ENCODE assay signal across 8 cellular contexts in genomic region chr19:55117636-55118391, GRCh38. TPM values are rescaled to one million over a fixed set of nuclear protein-coding genes. Genes with fewer than 3 reads are reported as not detected.
DNase-seq lines count a peak whose midpoint lies in the region; ATAC-seq, FAIRE-seq and TF ChIP-seq lines count a peak whose summit lies in the region.

TSS of gene PPP1R12C (minus strand) at chr19:55117637. CDS start at chr19:55117543, 94 bp downstream.

- no peak for TF ChIP-seq EP300 in esophagus muscularis mucosa (IDR thresholded peaks at IDR 0.05)

- WGBS in esophagus muscularis mucosa: under 1% methylated on average over 33 of the region's 46 CpGs

- H3K4me1 Mint-ChIP-seq in activated T-cell treated with anti-CD3 and anti-CD28 coated beads, Interleukin-2, amount 50 U/mL, for 72 hours (ENCODE audit: low read depth): peaks cover 55% of the 10 kb centered on the region

- intact Hi-C loops in esophagus muscularis mucosa (cut with DNase I): loop anchor here (10.0 kb wide), 1 partner anchor 537 kb away; the partner anchor contains the start of gene U2AF2

- peak within 1 kb of the TSS; percentile 97 to 100 for H3K4me3 Mint-ChIP-seq in activated T-cell treated with anti-CD3 and anti-CD28 coated beads, Interleukin-2, amount 50 U/mL, for 72 hours

- H3K27ac ChIP-seq in KOPT-K1 (ENCODE audit: low read depth, low read length, poor library complexity, severe bottlenecking) (peak within 1 kb of the TSS; percentile 75), esophagus muscularis mucosa (replicated peaks in 1 of 4) (peak within 1 kb of the TSS; percentile 96 to 99 (median 97)), muscle layer of duodenum (ENCODE audit: low read length) (peak within 1 kb of the TSS; percentile 90)

- peak in 1 of 3 experiments; percentile 41 for TF ChIP-seq CTCF in esophagus muscularis mucosa (IDR thresholded peaks at IDR 0.05)

- H3K27me3 ChIP-seq in esophagus muscularis mucosa (no peaks in the 10 kb centered on the region), muscle layer of duodenum (ENCODE audit: low read depth, low read length) (no peaks in the 10 kb centered on the region)

- TF ChIP-seq POLR2A in esophagus muscularis mucosa (IDR thresholded peaks at IDR 0.05; ENCODE audit: low read depth): no peak

- H3K36me3 ChIP-seq in KOPT-K1 (ENCODE audit: insufficient read depth, low read length) (peaks cover 5% of the 10 kb centered on the region; the same call in 1 of the 2 replicates), esophagus muscularis mucosa (peaks cover 0 to under 1% (median 0%) of the 10 kb centered on the region in 4 donors), muscle layer of duodenum (ENCODE audit: control insufficient read depth in 1 of 2, insufficient read depth in 2 of 2, low read length in 2 of 2) (no peaks in the 10 kb centered on the region)

- H3K27ac Mint-ChIP-seq in activated T-cell treated with anti-CD3 and anti-CD28 coated beads, Interleukin-2, amount 50 U/mL, for 72 hours: peak within 1 kb of the TSS; percentile 97

- peak; percentile 86 for ATAC-seq in GM21786 (IDR thresholded peaks at IDR 0.05; ENCODE audit: unreplicated experiment)
- peak; percentile 94 to 96 for ATAC-seq in activated T-cell treated with anti-CD3 and anti-CD28 coated beads, Interleukin-2, amount 50 U/mL, for 72 hours (replicated peaks in 1 of 2)

- H3K4me3 ChIP-seq in esophagus muscularis mucosa (peak within 1 kb of the TSS; percentile 90 to 98 (median 90)), muscle layer of duodenum (ENCODE audit: low read depth in 1 of 2, low read length in 2 of 2) (peak within 1 kb of the TSS; percentile 92 to 97)

- H3K4me1 ChIP-seq in esophagus muscularis mucosa (peaks cover 42 to 51% (median 48%) of the 10 kb centered on the region in 4 donors), muscle layer of duodenum (ENCODE audit: control insufficient read depth in 1 of 2, insufficient read depth in 2 of 2, low read length in 2 of 2) (peaks cover 15 to 46% of the 10 kb centered on the region in 2 donors)

- peak; percentile 55 for FAIRE-seq in RCC 7860 (lab: Jason Lieb, UNC)

- H3K27me3 Mint-ChIP-seq in activated T-cell treated with anti-CD3 and anti-CD28 coated beads, Interleukin-2, amount 50 U/mL, for 72 hours (ENCODE audit: low read depth): peaks cover 4% of the 10 kb centered on the region

- H3K36me3 Mint-ChIP-seq in activated T-cell treated with anti-CD3 and anti-CD28 coated beads, Interleukin-2, amount 50 U/mL, for 72 hours (ENCODE audit: insufficient read depth in 2 of 2): peaks cover 9 to 10% of the 10 kb centered on the region in 2 donors

- no peaks in the 10 kb centered on the region for H3K9me3 Mint-ChIP-seq in activated T-cell treated with anti-CD3 and anti-CD28 coated beads, Interleukin-2, amount 50 U/mL, for 72 hours

- H3K9me3 ChIP-seq in KOPT-K1 (ENCODE audit: insufficient read depth, low read length, poor library complexity, severe bottlenecking): no peaks in the 10 kb centered on the region
- H3K9me3 ChIP-seq in esophagus muscularis mucosa: no peaks in the 10 kb centered on the region
- no peaks in the 10 kb centered on the region for H3K9me3 ChIP-seq in muscle layer of duodenum (ENCODE audit: control insufficient read depth in 1 of 2, low read length in 2 of 2)

- peak; percentile 97 for DNase-seq in DMS53 treated with DMSO at 0.1 percent for 48 hours (lab: John Stamatoyannopoulos, UW; ENCODE audit: unreplicated experiment)
- DNase-seq in RCC 7860 (ENCODE audit: low spot score): peak; percentile 93
- peak; percentile 97 to 98 for DNase-seq in activated T-cell treated with anti-CD3 and anti-CD28 coated beads, Interleukin-2, amount 50 U/mL, for 72 hours
- DNase-seq in esophagus muscularis mucosa (ENCODE audit: extremely low spot score): peak; percentile 99
- DNase-seq in stimulated activated CD8-positive, alpha-beta memory T cell treated with anti-CD3 and anti-CD28 coated beads, Interleukin-7, amount 100 ng/mL, for 4 hours (ENCODE audit: low read depth in 2 of 2): peak; percentile 94 to 99

RNA-seq across cellular contexts. Expression of gene PPP1R12C, which starts in this region (rescaled TPM):
- total RNA-seq in activated T-cell treated with anti-CD3 and anti-CD28 coated beads, Interleukin-2, amount 50 U/mL, for 72 hours: 10 to 100 TPM; 65.7 to 71.6 TPM
- total RNA-seq in esophagus muscularis mucosa: 100 to 1,000 TPM; 257 to 451 (median 351) TPM

Comparison
In these comparisons a context has a peak if more than half of its experiments do, and no peak if none do; other contexts are left out.
1. Peak in every context shown above with its lines: DNase-seq, ATAC-seq, H3K4me3 ChIP-seq and H3K27ac ChIP-seq.